27 cellular contexts compared by ENCODE assay signal in the genomic region with DNA sequence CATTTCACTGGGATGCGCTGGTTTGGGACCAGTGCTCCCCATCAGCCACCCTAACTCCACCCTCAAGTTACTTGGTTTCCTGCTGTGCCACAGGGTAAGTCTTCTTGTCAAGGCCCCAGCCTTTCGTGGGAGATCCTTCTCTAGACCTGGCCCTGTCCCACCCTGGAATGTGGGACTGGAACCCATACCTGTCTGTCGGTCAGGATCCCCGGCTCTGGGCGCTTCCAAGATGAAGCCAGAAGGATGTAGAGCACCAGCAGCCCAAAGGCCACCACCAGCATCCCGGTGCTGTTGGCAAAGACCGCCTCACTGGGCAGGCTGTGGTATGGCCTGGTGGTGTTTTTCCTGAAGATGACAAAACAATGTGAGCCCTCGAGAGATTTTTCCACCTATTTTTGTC.
"Had no signal": no experiment of that assay in that cellular context is flagged by ENCODE, and none has a peak within 500 bp of the region (broad histone marks: within the 10 kb centered on the region; RNA-seq: fewer than 3 reads in every experiment).

No MANE protein-coding gene starts in this region.

- H3K4me1 ChIP-seq: lower lobe of right lung, neural progenitor cell, right atrium auricular region, thyroid gland, upper lobe of left lung, vagina had no signal

- ATAC-seq: left colon; left lung; lower lobe of right lung; natural killer cell; sciatic nerve; stimulated activated naive B cell treated with anti-CD40 and anti-IgM and Interleukin-4, amounts not matched to agents 10 μg/mL and 1 μg/mL and 100 μg/mL, for 72 hours; stimulated activated naive CD8-positive, alpha-beta T cell treated with anti-CD3 and anti-CD28 coated beads, Interleukin-15, Interleukin-2, amounts not matched to agents 100 U/mL and 50 U/mL, for 24 hours had no signal

- H2AFZ ChIP-seq: neural progenitor cell, parathyroid adenoma had no signal

- H3K4me3 Mint-ChIP-seq: immature natural killer cell, mesothelial cell of epicardium, natural killer cell, nephron progenitor cell, neural progenitor cell had no signal

- H3K27ac ChIP-seq: left lung, lower lobe of right lung, neural progenitor cell, parathyroid adenoma, right atrium auricular region, stomach, testis, thyroid gland, transverse colon, upper lobe of left lung, vagina had no signal

- H3K79me2 ChIP-seq: parathyroid adenoma had no signal

- H3K27me3 ChIP-seq: left lung, neural progenitor cell, right atrium auricular region, stomach, testis, thyroid gland, transverse colon, upper lobe of left lung, vagina had no signal

- H3K9me3 Mint-ChIP-seq: immature natural killer cell; mesothelial cell of epicardium; naive B cell; natural killer cell; nephron progenitor cell; neural progenitor cell; stimulated activated naive B cell treated with anti-CD40 and anti-IgM and Interleukin-4, amounts not matched to agents 10 μg/mL and 1 μg/mL and 100 μg/mL, for 72 hours had no signal

- H3K4me1 Mint-ChIP-seq: immature natural killer cell, mesothelial cell of epicardium, nephron progenitor cell, neural progenitor cell had no signal

- DNase-seq: hypothalamus; immature natural killer cell; kidney; left colon; left lung; lower lobe of right lung; mammary epithelial cell; mesendoderm; naive B cell; natural killer cell; nephron progenitor cell; stimulated activated CD4-positive, alpha-beta T cell treated with anti-CD3 and anti-CD28 coated beads, Interleukin-4, amount 100 ng/mL, for 24 hours; stimulated activated naive B cell treated with anti-CD40 and anti-IgM and Interleukin-4, amounts not matched to agents 10 μg/mL and 1 μg/mL and 100 μg/mL, for 72 hours; stimulated activated naive CD8-positive, alpha-beta T cell treated with anti-CD3 and anti-CD28 coated beads, Interleukin-15, Interleukin-2, amounts not matched to agents 100 U/mL and 50 U/mL, for 24 hours; stomach; testis; thyroid gland; transverse colon; upper lobe of left lung had no signal

- H3K36me3 Mint-ChIP-seq: natural killer cell had no signal

- H3K27ac Mint-ChIP-seq: immature natural killer cell, mesothelial cell of epicardium, natural killer cell, nephron progenitor cell, neural progenitor cell, progenitor cell of endocrine pancreas had no signal

- H3K9ac ChIP-seq: neural progenitor cell, parathyroid adenoma had no signal

- H3K4me3 ChIP-seq: left lung, lower lobe of right lung, neural progenitor cell, right atrium auricular region, skin epidermis, stomach, testis, thyroid gland, transverse colon, upper lobe of left lung, vagina had no signal

- H3K9me3 ChIP-seq: left lung, lower lobe of right lung, right atrium auricular region, stomach, testis, thyroid gland, transverse colon, upper lobe of left lung, vagina had no signal

- H3K36me3 ChIP-seq: neural progenitor cell had no signal

- H3K4me2 ChIP-seq: neural progenitor cell had no signal
